ENCODE assay signal across 11 cellular contexts in the genomic region with DNA sequence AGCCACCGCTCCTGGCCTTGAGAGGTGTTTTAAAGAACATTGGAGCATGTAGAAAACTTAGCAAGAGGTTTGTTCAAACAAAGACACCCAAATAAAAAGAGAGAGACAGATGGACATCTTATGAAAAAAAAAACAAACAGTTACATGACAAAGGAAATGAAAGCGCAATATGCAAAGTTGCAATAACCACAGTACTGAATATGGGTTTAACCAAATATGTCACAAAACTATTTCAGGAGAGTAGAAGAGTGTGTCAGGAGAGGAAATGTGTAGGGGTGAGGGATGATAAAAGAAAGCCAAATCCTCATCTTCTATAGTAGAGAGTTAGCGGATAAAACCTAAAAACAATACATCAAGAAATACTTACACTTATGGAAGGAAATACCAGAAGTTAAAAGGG.
A peak's percentile ranks its signal among the peaks of the same experiment; 100 is the strongest.
DNase-seq lines count a peak whose midpoint lies in the region; ATAC-seq and TF ChIP-seq lines count a peak whose summit lies in the region.
"Had no signal": no experiment of that assay in that cellular context is flagged by ENCODE, and none has a peak within 500 bp of the region (broad histone marks: within the 10 kb centered on the region; RNA-seq: fewer than 3 reads in every experiment).

No MANE protein-coding gene starts in this region.

- H2AFZ ChIP-seq in SU-DHL-6 (ENCODE audit: low read depth, low read length, severe bottlenecking) (no peak overlapping the region), neural progenitor cell (replicated peaks) (no peak overlapping the region)

- H3K9me3 ChIP-seq in SU-DHL-6 (ENCODE audit: insufficient read depth, low read length) (no peaks in the 10 kb centered on the region), neural progenitor cell (ENCODE audit: low read depth) (no peaks in the 10 kb centered on the region)

- H3K27me3 Mint-ChIP-seq in neural progenitor cell (ENCODE audit: insufficient read depth, low read depth): no peaks in the 10 kb centered on the region

- peaks cover 2% of the 10 kb centered on the region for H3K36me3 Mint-ChIP-seq in neural progenitor cell

- H3K27ac Mint-ChIP-seq in neural progenitor cell: no peak overlapping the region

- H3K9ac ChIP-seq in SU-DHL-6 (ENCODE audit: low read length) (no peak overlapping the region), neural progenitor cell (no peak overlapping the region)

- no peaks in the 10 kb centered on the region for H3K4me1 ChIP-seq in neural progenitor cell

- no peak overlapping the region for H3K4me3 Mint-ChIP-seq in neural progenitor cell

- TF ChIP-seq CTCF in SU-DHL-6 (IDR thresholded peaks at IDR 0.05; ENCODE audit: insufficient read depth, low read length, poor library complexity, severe bottlenecking) (no peak), neural progenitor cell (IDR thresholded peaks at IDR 0.05) (no peak)

- no peaks in the 10 kb centered on the region for H3K9me2 ChIP-seq in SU-DHL-6 (replicated peaks; ENCODE audit: insufficient read depth, low read length)

- H3K4me3 ChIP-seq in SU-DHL-6 (ENCODE audit: insufficient read depth, low read length, poor library complexity, severe bottlenecking): no peak overlapping the region
- no peak overlapping the region for H3K4me3 ChIP-seq in neural progenitor cell

- H3K79me2 ChIP-seq in SU-DHL-6 (ENCODE audit: insufficient read depth, low read length): no peaks in the 10 kb centered on the region
- no peaks in the 10 kb centered on the region for H3K79me2 ChIP-seq in neural progenitor cell (ENCODE audit: low read depth)

- H3K27ac ChIP-seq in SU-DHL-6 (ENCODE audit: low read depth, low read length) (peak overlapping the region; percentile 80), neural progenitor cell (no peak overlapping the region)
- H3K27ac ChIP-seq: HL-60 had no signal

- H4K20me1 ChIP-seq in SU-DHL-6 (ENCODE audit: low read depth, low read length) (no peaks in the 10 kb centered on the region), neural progenitor cell (ENCODE audit: low read depth) (no peaks in the 10 kb centered on the region)

- DNase-seq in OCI-M2 (lab: John Stamatoyannopoulos, UW; ENCODE audit: unreplicated experiment) (no peak), SHP77 treated with DMSO at 0.1 percent for 48 hours (lab: John Stamatoyannopoulos, UW) (no peak), neural progenitor cell (ENCODE audit: low spot score) (no peak)
- DNase-seq in stimulated activated CD4-positive, alpha-beta T cell treated with anti-CD3 and anti-CD28 coated beads, Interleukin-4, amount 100 ng/mL, for 4 hours: no peak
- DNase-seq: NCI-H2029, retina had no signal

- no peaks in the 10 kb centered on the region for H3K4me1 Mint-ChIP-seq in neural progenitor cell

- H3K27me3 ChIP-seq in SU-DHL-6 (ENCODE audit: low read length) (no peaks in the 10 kb centered on the region), neural progenitor cell (no peaks in the 10 kb centered on the region)

- peak overlapping the region; percentile 55 for H3K4me2 ChIP-seq in SU-DHL-6 (ENCODE audit: low read depth, low read length, poor library complexity, severe bottlenecking)
- H3K4me2 ChIP-seq in neural progenitor cell: no peak overlapping the region

- H3F3A ChIP-seq in SU-DHL-6 (ENCODE audit: insufficient read depth) (peaks cover 15% of the 10 kb centered on the region; the same call in 1 of the 2 replicates), neural progenitor cell (ENCODE audit: low read depth) (no peaks in the 10 kb centered on the region)

- H3K36me3 ChIP-seq in SU-DHL-6 (ENCODE audit: low read length) (peaks cover 4% of the 10 kb centered on the region; the same call in 1 of the 2 replicates), neural progenitor cell (no peaks in the 10 kb centered on the region)

- peak; percentile 100 for ATAC-seq in GM18861 (IDR thresholded peaks at IDR 0.05; ENCODE audit: unreplicated experiment)
- peak; percentile 100 for ATAC-seq in GM21515 (IDR thresholded peaks at IDR 0.05; ENCODE audit: unreplicated experiment)
- peak; percentile 98 for ATAC-seq in HG03103 (IDR thresholded peaks at IDR 0.05; ENCODE audit: low read depth, unreplicated experiment)

- no peaks in the 10 kb centered on the region for H3K9me3 Mint-ChIP-seq in neural progenitor cell
